Comparison of ENCODE assay signal across 9 cellular contexts in genomic region chr2:102235491-102235890, GRCh38. TPM values are rescaled to one million over a fixed set of nuclear protein-coding genes. Genes with fewer than 3 reads are reported as not detected.
DNase-seq lines count a peak whose midpoint lies in the region; ATAC-seq and TF ChIP-seq lines count a peak whose summit lies in the region.
"Had no signal": no experiment of that assay in that cellular context is flagged by ENCODE, and none has a peak within 500 bp of the region (broad histone marks: within the 10 kb centered on the region; RNA-seq: fewer than 3 reads in every experiment).

No MANE protein-coding gene starts in this region.

- H3K36me3 ChIP-seq in DND-41 (ENCODE audit: insufficient read depth, low read length) = no peaks in the 10 kb centered on the region
- no peaks in the 10 kb centered on the region for H3K36me3 ChIP-seq in prostate gland

- DNase-seq in A172 (ENCODE audit: low spot score) = peak; percentile 14
- no peak for DNase-seq in DND-41
- peak; percentile 50 for DNase-seq in RPMI7951 (ENCODE audit: low read depth)
- peak; percentile 53 for DNase-seq in fibroblast of pulmonary artery (ENCODE audit: low read depth)
- no peak for DNase-seq in NCI-H128 (lab: John Stamatoyannopoulos, UW; ENCODE audit: unreplicated experiment)
- DNase-seq in prostate gland (ENCODE audit: low spot score) = no peak
- DNase-seq in NCI-H187 treated with DMSO at 0.1 percent for 48 hours (lab: John Stamatoyannopoulos, UW) = no peak
- DNase-seq: hippocampal formation had no signal

- H3K4me3 ChIP-seq in DND-41 (ENCODE audit: low read depth in 1 of 2, low read length in 2 of 2) (no peak overlapping the region), fibroblast of pulmonary artery (replicated peaks; ENCODE audit: low read depth, low read length) (no peak overlapping the region), prostate gland (no peak overlapping the region)

- peak; percentile 54; the same call in 1 of the 3 replicates for ATAC-seq in DND-41 (ENCODE audit: insufficient read depth, low read depth)
- ATAC-seq in HG03175 (IDR thresholded peaks at IDR 0.05; ENCODE audit: unreplicated experiment) = no peak

- no peak overlapping the region for H3K27ac ChIP-seq in DND-41 (ENCODE audit: low read length)
- no peak overlapping the region for H3K27ac ChIP-seq in prostate gland

- H3K9ac ChIP-seq in DND-41 (ENCODE audit: low read depth, low read length) = no peak overlapping the region

- H3K4me1 ChIP-seq in DND-41 (ENCODE audit: insufficient read depth, low read length) = peaks cover 2% of the 10 kb centered on the region
- H3K4me1 ChIP-seq in prostate gland (replicated peaks) = no peaks in the 10 kb centered on the region

- 77% methylated on average over 5 of the region's 5 CpGs for WGBS in prostate gland

- H3K27me3 ChIP-seq in DND-41 (ENCODE audit: insufficient read depth, low read length, poor library complexity) = peaks cover 1% of the 10 kb centered on the region
- H3K27me3 ChIP-seq in prostate gland (replicated peaks; ENCODE audit: insufficient read depth) = no peaks in the 10 kb centered on the region

- no peak overlapping the region for H2AFZ ChIP-seq in DND-41 (ENCODE audit: low read depth, low read length)

- H3K4me2 ChIP-seq in DND-41 (ENCODE audit: insufficient read depth, low read length) = no peak overlapping the region

- H3K79me2 ChIP-seq in DND-41 (ENCODE audit: insufficient read depth, low read length) = no peaks in the 10 kb centered on the region

- H4K20me1 ChIP-seq in DND-41 (ENCODE audit: insufficient read depth, low read length) = no peaks in the 10 kb centered on the region

- no peak for TF ChIP-seq POLR2A in prostate gland (IDR thresholded peaks at IDR 0.05)

- intact Hi-C loops in prostate gland (cut with DNase I) = no loop called here

- no peaks in the 10 kb centered on the region for H3K9me3 ChIP-seq in DND-41 (ENCODE audit: insufficient read depth, low read length, severe bottlenecking)
- H3K9me3 ChIP-seq in prostate gland = no peaks in the 10 kb centered on the region

- TF ChIP-seq CTCF in DND-41 (IDR thresholded peaks at IDR 0.05; ENCODE audit: borderline replicate concordance, extremely low read depth, low read length, poor library complexity, severe bottlenecking) (peak; percentile 55), fibroblast of pulmonary artery (IDR thresholded peaks at IDR 0.05; ENCODE audit: low read length, missing control alignments) (peak; percentile 45), prostate gland (IDR thresholded peaks at IDR 0.05) (peak in 2 of 4 experiments; percentile 15 to 24)

RNA-seq across cellular contexts. Expression of gene IL1RL2, which starts 48.7 kb away (rescaled TPM):
- total RNA-seq in A172 (2014; rRNA removed; shearing (Covaris generic)) = not detected in 2 replicates
- total RNA-seq in RPMI7951 (2014; rRNA removed; shearing (Covaris generic)) = 0.39 TPM in 1 of 2 replicates, not detected in the other
- 1 to 10 TPM; 1.4 to 3.8 TPM for total RNA-seq in prostate gland

Comparison
In these comparisons a context has a peak if more than half of its experiments do, and no peak if none do; other contexts are left out.
1. DNase-seq: peak in A172 (single experiment), RPMI7951 (single experiment) and fibroblast of pulmonary artery (single experiment); none in DND-41 (single experiment), NCI-H128 (single experiment), prostate gland (single experiment) and NCI-H187 treated with DMSO at 0.1 percent for 48 hours (single experiment).